Comparison of ENCODE assay signal across 2 cellular contexts in genomic region chr3:151024339-151024738, GRCh38.
TF ChIP-seq lines count a peak whose summit lies in the region.

No MANE protein-coding gene starts in this region.

TF ChIP-seq in neural cell, 6 proteins besides CTCF, POLR2A, EP300 and RAD21 (continued from another document):
- TF ChIP-seq REST (IDR thresholded peaks at IDR 0.05; ENCODE audit: borderline replicate concordance) (no peak), TAF1 (IDR thresholded peaks at IDR 0.05; ENCODE audit: low read depth) (no peak), SMC3 (conservative IDR thresholded peaks at IDR 0.05; ENCODE audit: poor library complexity) (no peak)

TF ChIP-seq in SK-N-SH treated with all-trans-retinoic acid at 6 μM for 48 hours, 23 proteins besides CTCF, POLR2A, EP300 and RAD21 (continued from another document):
- TF ChIP-seq PATZ1 (CRISPR knock-in tag; IDR thresholded peaks at IDR 0.05; ENCODE audit: borderline replicate concordance) (no peak), TOX (CRISPR knock-in tag; IDR thresholded peaks at IDR 0.05; ENCODE audit: borderline replicate concordance) (no peak), ZFP3 (CRISPR knock-in tag; IDR thresholded peaks at IDR 0.05) (no peak), ISL1 (CRISPR knock-in tag; IDR thresholded peaks at IDR 0.05) (no peak), PPARA (CRISPR knock-in tag; IDR thresholded peaks at IDR 0.05; ENCODE audit: borderline replicate concordance) (no peak), ZC3H10 (CRISPR knock-in tag; IDR thresholded peaks at IDR 0.05) (no peak), ZNF565 (CRISPR knock-in tag; conservative IDR thresholded peaks at IDR 0.05; ENCODE audit: low read depth) (no peak), SNAI2 (CRISPR knock-in tag; IDR thresholded peaks at IDR 0.05) (no peak), TCF4 (CRISPR knock-in tag; IDR thresholded peaks at IDR 0.05; ENCODE audit: borderline replicate concordance) (no peak), CSRNP3 (CRISPR knock-in tag; IDR thresholded peaks at IDR 0.05) (no peak)
